ENCODE assay signal across 8 cellular contexts in genomic region chr16:27169511-27170071, GRCh38. TPM values are rescaled to one million over a fixed set of nuclear protein-coding genes. Genes with fewer than 3 reads are reported as not detected.
DNase-seq lines count a peak whose midpoint lies in the region; ATAC-seq and TF ChIP-seq lines count a peak whose summit lies in the region.

No MANE protein-coding gene starts in this region.

- H3K4me3 ChIP-seq in coronary artery, result no peak overlapping the region

- H3K9me3 Mint-ChIP-seq in central memory CD8-positive, alpha-beta T cell, result peaks cover 4% of the 10 kb centered on the region
- peaks cover 3% of the 10 kb centered on the region for H3K9me3 Mint-ChIP-seq in progenitor cell of endocrine pancreas (ENCODE audit: low read depth)

- no peaks in the 10 kb centered on the region for H3K27me3 Mint-ChIP-seq in central memory CD8-positive, alpha-beta T cell
- no peaks in the 10 kb centered on the region for H3K27me3 Mint-ChIP-seq in progenitor cell of endocrine pancreas

- peak; percentile 86 for ATAC-seq in central memory CD8-positive, alpha-beta T cell (replicated peaks; ENCODE audit: extremely low read depth, poor library complexity, severe bottlenecking)
- ATAC-seq in HG02588 (IDR thresholded peaks at IDR 0.05; ENCODE audit: unreplicated experiment) (no peak), GM21786 (IDR thresholded peaks at IDR 0.05; ENCODE audit: unreplicated experiment) (no peak)

- peaks cover 4% of the 10 kb centered on the region for H3K36me3 Mint-ChIP-seq in central memory CD8-positive, alpha-beta T cell (ENCODE audit: insufficient read depth)
- no peaks in the 10 kb centered on the region for H3K36me3 Mint-ChIP-seq in progenitor cell of endocrine pancreas (ENCODE audit: insufficient read depth)

- no peak overlapping the region for H3K27ac ChIP-seq in coronary artery

- DNase-seq in ELF-1 (ENCODE audit: low read depth, low spot score) (peak; percentile 13), NCI-H2029 (lab: John Stamatoyannopoulos, UW) (peak; percentile 60), progenitor cell of endocrine pancreas (ENCODE audit: low spot score, unreplicated experiment) (no peak), coronary artery (ENCODE audit: low spot score) (no peak)
- DNase-seq in activated CD4-positive, CD25-positive, alpha-beta regulatory T cell (lab: John Stamatoyannopoulos, UW), result peak in 3 of 4 experiments; percentile 16 to 23 (median 18)
- peak; percentile 42 to 72 for DNase-seq in central memory CD8-positive, alpha-beta T cell (ENCODE audit: low spot score in 2 of 2)

- H3K4me1 Mint-ChIP-seq in central memory CD8-positive, alpha-beta T cell, result peaks cover 57% of the 10 kb centered on the region
- H3K4me1 Mint-ChIP-seq in progenitor cell of endocrine pancreas (ENCODE audit: low read depth), result peaks cover 1% of the 10 kb centered on the region

- TF ChIP-seq CTCF in progenitor cell of endocrine pancreas (IDR thresholded peaks at IDR 0.05; ENCODE audit: unreplicated experiment) (peak; percentile 35), coronary artery (IDR thresholded peaks at IDR 0.05) (no peak)

- peak overlapping the region; percentile 39 for H3K4me3 Mint-ChIP-seq in central memory CD8-positive, alpha-beta T cell
- H3K4me3 Mint-ChIP-seq in progenitor cell of endocrine pancreas (ENCODE audit: low read depth), result no peak overlapping the region

- H3K27ac Mint-ChIP-seq in central memory CD8-positive, alpha-beta T cell (ENCODE audit: low read depth), result peak overlapping the region; percentile 23
- H3K27ac Mint-ChIP-seq in progenitor cell of endocrine pancreas, result no peak overlapping the region

RNA-seq across cellular contexts. Expression of gene KDM8, which starts 33.7 kb away (rescaled TPM):
- 12.5 and 14.4 TPM in 2 replicates for total RNA-seq in progenitor cell of endocrine pancreas

Comparison
In these comparisons a context has a peak if more than half of its experiments do, and no peak if none do; other contexts are left out.
1. DNase-seq: peak in ELF-1 (single experiment), NCI-H2029 (single experiment), activated CD4-positive, CD25-positive, alpha-beta regulatory T cell (3 of 4) and central memory CD8-positive, alpha-beta T cell (2 of 2); none in progenitor cell of endocrine pancreas (single experiment) and coronary artery (single experiment).